ENCODE assay signal across 1 cellular context in genomic region chr1:220137006-220137794, GRCh38.
TF ChIP-seq lines count a peak whose summit lies in the region.

No MANE protein-coding gene starts in this region.

TF ChIP-seq in GM12878, 131 proteins besides CTCF, POLR2A, EP300 and RAD21:
- TF ChIP-seq HDGF (IDR thresholded peaks at IDR 0.05) (no peak), BHLHE40 (IDR thresholded peaks at IDR 0.05; ENCODE audit: borderline replicate concordance in 1 of 2, low read depth in 2 of 2, low read length in 1 of 2) (no peak), ZBTB4 (CRISPR knock-in tag; IDR thresholded peaks at IDR 0.05) (no peak), CHD2 (IDR thresholded peaks at IDR 0.05; ENCODE audit: borderline replicate concordance, low read depth, low read length) (no peak)
